ENCODE assay signal across 9 cellular contexts in genomic region chr2:135819211-135819610, GRCh38. TPM values are rescaled to one million over a fixed set of nuclear protein-coding genes. Genes with fewer than 3 reads are reported as not detected.
DNase-seq lines count a peak whose midpoint lies in the region; ATAC-seq, FAIRE-seq and TF ChIP-seq lines count a peak whose summit lies in the region.
"Had no signal": no experiment of that assay in that cellular context is flagged by ENCODE, and none has a peak within 500 bp of the region (broad histone marks: within the 10 kb centered on the region; RNA-seq: fewer than 3 reads in every experiment).

No MANE protein-coding gene starts in this region.

- H3K23ac ChIP-seq in H1 (ENCODE audit: insufficient read length) = no peak overlapping the region

- H2BK12ac ChIP-seq in H1 (ENCODE audit: low read depth, low read length) = no peak overlapping the region

- no peaks in the 10 kb centered on the region for H4K20me1 ChIP-seq in H1 (replicated peaks in 1 of 2; ENCODE audit: control insufficient read depth in 1 of 2, insufficient read depth in 2 of 2, low read length in 2 of 2)

- no peak overlapping the region for H3K4me3 ChIP-seq in H1 (ENCODE audit: extremely low read depth in 1 of 4, insufficient read depth in 2 of 4, low read depth in 3 of 4, low read length in 4 of 4)

- H3K14ac ChIP-seq in H1 (ENCODE audit: insufficient read length) = no peak overlapping the region

- no peaks in the 10 kb centered on the region; the same call in 1 of the 2 replicates for H3K79me1 ChIP-seq in H1 (ENCODE audit: low read depth, low read length)

- H4K8ac ChIP-seq in H1 (ENCODE audit: extremely low read depth, insufficient read depth, low read length) = no peak overlapping the region; the same call in 1 of the 2 replicates

- H3K4me2 ChIP-seq in H1 (ENCODE audit: insufficient read depth in 1 of 2, low read depth in 2 of 2, low read length in 2 of 2) = no peak overlapping the region

- H2BK120ac ChIP-seq in H1 (replicated peaks; ENCODE audit: low read depth, low read length) = no peak overlapping the region

- no peaks in the 10 kb centered on the region for H3K36me3 ChIP-seq in H1 (ENCODE audit: control insufficient read depth in 2 of 4, insufficient read depth in 4 of 4, low read length in 3 of 4)
- H3K36me3 ChIP-seq: neutrophil had no signal

- no peak overlapping the region for H2BK5ac ChIP-seq in H1 (ENCODE audit: low read depth, low read length)

- peak; percentile 63 to 74 (median 69) for TF ChIP-seq CTCF in H1 (IDR thresholded peaks at IDR 0.05; ENCODE audit: control extremely low read depth in 1 of 3, insufficient read depth in 1 of 3, low read depth in 1 of 3, low read length in 3 of 3)

- TF ChIP-seq POLR2A in H1 (IDR thresholded peaks at IDR 0.05; ENCODE audit: control extremely low read depth in 1 of 2, low read depth in 2 of 2, low read length in 2 of 2) = no peak

- no peak overlapping the region for H2BK15ac ChIP-seq in H1 (ENCODE audit: low read length)

- no peaks in the 10 kb centered on the region; a peak in 1 of 7 replicates for H3K4me1 ChIP-seq in H1 (replicated peaks in 1 of 4; ENCODE audit: control insufficient read depth in 3 of 4, insufficient read depth in 4 of 4, low read length in 3 of 4)

- no peak overlapping the region for H3K9ac ChIP-seq in H1 (replicated peaks in 1 of 4; ENCODE audit: extremely low read depth in 1 of 4, low read depth in 3 of 4, low read length in 3 of 4)

- CTCF ChIA-PET in H1 (lab: Charles Lee; ENCODE audit: partially characterized antibody) = interaction anchor here (0.8 to 3.3 kb wide), 3 partner anchors 13 to 563 kb away, joined by 4 to 12 read pairs (median 4); partner anchors contain the start of gene LCT

- no peak for TF ChIP-seq EP300 in H1 (IDR thresholded peaks at IDR 0.05; ENCODE audit: borderline replicate concordance in 1 of 2, low read depth in 2 of 2, low read length in 2 of 2)

- no peak for FAIRE-seq in H1 (lab: Jason Lieb, UNC)

- intact Hi-C loops in activated CD4-positive, alpha-beta T cell treated with anti-CD3 and anti-CD28 coated beads, Interleukin-2, amount 10 ng/mL, durations not matched to agents 24 days and 14 days (cut with micrococcal nuclease) = loop anchor here (5.0 to 10.0 kb wide), 4 partner anchors 154 to 416 kb away; partner anchors contain the start of gene CXCR4

- WGBS in H1 (ENCODE audit: extremely low coverage in 1 of 2, insufficient coverage in 1 of 2, insufficient read length in 1 of 2, insufficient replicate concordance in 2 of 2, low coverage in 1 of 2, low lambda C conversion rate in 2 of 2, missing lambda C conversion rate in 1 of 2), 2 experiments = 64% methylated on average over 8 of the region's 8 CpGs; no CpG with 5 or more reads in 1 of the 2 experiments

- peak; percentile 63 to 66 for TF ChIP-seq RAD21 in H1 (IDR thresholded peaks at IDR 0.05 in 1 of 2, conservative IDR thresholded peaks at IDR 0.05 in 1 of 2; ENCODE audit: low read depth in 2 of 2, low read length in 2 of 2)

- no peak overlapping the region for H3K27ac ChIP-seq in H1 (ENCODE audit: low read depth, low read length)
- H3K27ac ChIP-seq: neutrophil had no signal

- H3K56ac ChIP-seq in H1 (replicated peaks; ENCODE audit: insufficient read length, low read depth, low read length) = no peak overlapping the region

- H3K27ac Mint-ChIP-seq in activated CD4-positive, alpha-beta T cell treated with anti-CD3 and anti-CD28 coated beads, Interleukin-2, amount 10 ng/mL, durations not matched to agents 24 days and 14 days = peak overlapping the region; percentile 83
- no peak overlapping the region for H3K27ac Mint-ChIP-seq in stimulated activated naive CD8-positive, alpha-beta T cell treated with anti-CD3 and anti-CD28 coated beads, Interleukin-15, amount 100 ng/mL, for 72 hours

- H4K5ac ChIP-seq in H1 (ENCODE audit: insufficient read length, low read depth, low read length) = no peak overlapping the region

- peaks cover 25% of the 10 kb centered on the region for H3K36me3 Mint-ChIP-seq in activated CD4-positive, alpha-beta T cell treated with anti-CD3 and anti-CD28 coated beads, Interleukin-2, amount 10 ng/mL, durations not matched to agents 24 days and 14 days (ENCODE audit: low read depth)

- POLR2A ChIA-PET in H1 (lab: Charles Lee; ENCODE audit: partially characterized antibody) = no interaction called here

- H2AFZ ChIP-seq in H1 (ENCODE audit: low read length) = no peak overlapping the region

- no peak overlapping the region for H2AK5ac ChIP-seq in H1 (ENCODE audit: low read depth, low read length)

- H3K27me3 ChIP-seq in H1 (replicated peaks in 1 of 4; ENCODE audit: control insufficient read depth in 3 of 4, extremely low read depth in 1 of 4, insufficient read depth in 3 of 4, low read length in 3 of 4) = no peaks in the 10 kb centered on the region

- peaks cover 13% of the 10 kb centered on the region for H3K9me3 Mint-ChIP-seq in activated CD4-positive, alpha-beta T cell treated with anti-CD3 and anti-CD28 coated beads, Interleukin-2, amount 10 ng/mL, durations not matched to agents 24 days and 14 days
- peaks cover 19 to 20% of the 10 kb centered on the region in 2 donors for H3K9me3 Mint-ChIP-seq in stimulated activated naive CD8-positive, alpha-beta T cell treated with anti-CD3 and anti-CD28 coated beads, Interleukin-15, amount 100 ng/mL, for 72 hours

- peaks cover 46% of the 10 kb centered on the region for H3K4me1 Mint-ChIP-seq in activated CD4-positive, alpha-beta T cell treated with anti-CD3 and anti-CD28 coated beads, Interleukin-2, amount 10 ng/mL, durations not matched to agents 24 days and 14 days
- peaks cover 89% of the 10 kb centered on the region for H3K4me1 Mint-ChIP-seq in stimulated activated naive CD8-positive, alpha-beta T cell treated with anti-CD3 and anti-CD28 coated beads, Interleukin-15, amount 100 ng/mL, for 72 hours

- peak; percentile 82 for DNase-seq in activated CD4-positive, alpha-beta T cell treated with anti-CD3 and anti-CD28 coated beads, Interleukin-2, amount 10 ng/mL, durations not matched to agents 24 days and 14 days
- DNase-seq in activated CD4-positive, alpha-beta T cell treated with anti-CD3 and anti-CD28 coated beads for 1 hour = no peak
- DNase-seq in RPMI7951 (ENCODE audit: low read depth) (peak; percentile 42), H1 (ENCODE audit: low read depth in 1 of 2, low spot score in 2 of 2) (peak in 1 of 2 experiments; percentile 69), NCI-H226 (no peak), NCI-H524 treated with DMSO at 0.1 percent for 48 hours (lab: John Stamatoyannopoulos, UW) (no peak)
- peak; percentile 29 to 50 for DNase-seq in stimulated activated naive CD8-positive, alpha-beta T cell treated with anti-CD3 and anti-CD28 coated beads, Interleukin-15, amount 100 ng/mL, for 72 hours

- H3K23me2 ChIP-seq in H1 (ENCODE audit: low read depth, low read length) = no peaks in the 10 kb centered on the region

- H3K4me3 Mint-ChIP-seq in activated CD4-positive, alpha-beta T cell treated with anti-CD3 and anti-CD28 coated beads, Interleukin-2, amount 10 ng/mL, durations not matched to agents 24 days and 14 days = peak overlapping the region; percentile 27
- peak overlapping the region; percentile 5 to 70 for H3K4me3 Mint-ChIP-seq in stimulated activated naive CD8-positive, alpha-beta T cell treated with anti-CD3 and anti-CD28 coated beads, Interleukin-15, amount 100 ng/mL, for 72 hours

- no peaks in the 10 kb centered on the region for H3K9me3 ChIP-seq in H1 (ENCODE audit: insufficient read depth in 2 of 2, low read depth in 1 of 2, low read length in 1 of 2)
- H3K9me3 ChIP-seq: neutrophil had no signal

- no peaks in the 10 kb centered on the region for H3K27me3 Mint-ChIP-seq in activated CD4-positive, alpha-beta T cell treated with anti-CD3 and anti-CD28 coated beads, Interleukin-2, amount 10 ng/mL, durations not matched to agents 24 days and 14 days
- no peaks in the 10 kb centered on the region for H3K27me3 Mint-ChIP-seq in stimulated activated naive CD8-positive, alpha-beta T cell treated with anti-CD3 and anti-CD28 coated beads, Interleukin-15, amount 100 ng/mL, for 72 hours

- H4K91ac ChIP-seq in H1 (replicated peaks; ENCODE audit: insufficient read length, low read length) = no peak overlapping the region

- no peak overlapping the region for H3K18ac ChIP-seq in H1 (ENCODE audit: extremely low read depth, low read length)

- no peak for ATAC-seq in stimulated activated naive CD8-positive, alpha-beta T cell treated with anti-CD3 and anti-CD28 coated beads, Interleukin-15, amount 100 ng/mL, for 72 hours
- no peak for ATAC-seq in GM18873 (IDR thresholded peaks at IDR 0.05; ENCODE audit: low FRiP score, unreplicated experiment)

- no peaks in the 10 kb centered on the region for H3K79me2 ChIP-seq in H1 (ENCODE audit: control insufficient read depth in 1 of 2, insufficient read depth in 2 of 2, low read length in 2 of 2)

- no peak overlapping the region for H2BK20ac ChIP-seq in H1 (ENCODE audit: low read length)

- H3K4ac ChIP-seq in H1 (replicated peaks; ENCODE audit: insufficient read length, low read depth, low read length) = no peak overlapping the region

RNA-seq across cellular contexts. Expression of gene LCT, which starts 17.8 kb away (rescaled TPM):
- 0.31 and 0.51 TPM in 2 replicates for total RNA-seq in activated CD4-positive, alpha-beta T cell treated with anti-CD3 and anti-CD28 coated beads, Interleukin-2, amount 10 ng/mL, durations not matched to agents 24 days and 14 days
- total RNA-seq in RPMI7951 (2014; rRNA removed; shearing (Covaris generic)) = not detected in 2 replicates
- total RNA-seq in H1 (2021; fragmentation: NEBNext Ultra II Directional; extraction: Animal tissue kit (Norgen Biotek cat#: 25700)) = 0.06 and 0.11 TPM in 2 replicates
- polyA plus RNA-seq in H1 (2011; rRNA removed) = 0.03 TPM in 1 of 2 replicates, not detected in the other
- polyA plus RNA-seq in H1 (2011; cell fraction: cytosol; rRNA removed) = not detected
- 0.04 TPM for polyA plus RNA-seq in H1 (2011; cell fraction: nucleus; rRNA removed)
- not detected in 4 replicates for polyA plus RNA-seq in H1 (2012, experiment 1 of 2)
- not detected for polyA plus RNA-seq in H1 (2012, experiment 2 of 2)
- polyA plus RNA-seq in H1 (2013, experiment 1 of 2) = 0.02 TPM
- 0.02 TPM for polyA plus RNA-seq in H1 (2013, experiment 2 of 2)
- polyA minus RNA-seq in H1 (2011; rRNA and poly(A)+ RNA removed) = 0.05 and 0.06 TPM in 2 replicates
- polyA minus RNA-seq in H1 (2011; cell fraction: cytosol; rRNA and poly(A)+ RNA removed) = not detected
- 0.20 TPM for polyA minus RNA-seq in H1 (2011; cell fraction: nucleus; rRNA and poly(A)+ RNA removed)

RNA-seq across cellular contexts. Expression of gene MCM6, which starts 57.0 kb away (rescaled TPM):
- total RNA-seq in activated CD4-positive, alpha-beta T cell treated with anti-CD3 and anti-CD28 coated beads, Interleukin-2, amount 10 ng/mL, durations not matched to agents 24 days and 14 days = 196 and 197 TPM in 2 replicates
- total RNA-seq in RPMI7951 (2014; rRNA removed; shearing (Covaris generic)) = 25.1 and 26.9 TPM in 2 replicates
- 132 and 134 TPM in 2 replicates for total RNA-seq in H1 (2021; fragmentation: NEBNext Ultra II Directional; extraction: Animal tissue kit (Norgen Biotek cat#: 25700))
- polyA plus RNA-seq in H1 (2011; rRNA removed) = 42.3 and 60.2 TPM in 2 replicates
- polyA plus RNA-seq in H1 (2011; cell fraction: cytosol; rRNA removed) = 75.4 TPM
- polyA plus RNA-seq in H1 (2011; cell fraction: nucleus; rRNA removed) = 35.6 TPM
- 89.0 to 133 TPM (median 103 TPM) in 4 replicates for polyA plus RNA-seq in H1 (2012, experiment 1 of 2)
- 9.6 TPM for polyA plus RNA-seq in H1 (2012, experiment 2 of 2)
- 66.7 TPM for polyA plus RNA-seq in H1 (2013, experiment 1 of 2)
- 65.1 TPM for polyA plus RNA-seq in H1 (2013, experiment 2 of 2)
- polyA minus RNA-seq in H1 (2011; rRNA and poly(A)+ RNA removed) = 133 and 159 TPM in 2 replicates
- polyA minus RNA-seq in H1 (2011; cell fraction: cytosol; rRNA and poly(A)+ RNA removed) = 65.2 TPM
- polyA minus RNA-seq in H1 (2011; cell fraction: nucleus; rRNA and poly(A)+ RNA removed) = 63.7 TPM

Comparison
In these comparisons a context has a peak if more than half of its experiments do, and no peak if none do; other contexts are left out.
1. DNase-seq: peak in activated CD4-positive, alpha-beta T cell treated with anti-CD3 and anti-CD28 coated beads, Interleukin-2, amount 10 ng/mL, durations not matched to agents 24 days and 14 days (single experiment), RPMI7951 (single experiment) and stimulated activated naive CD8-positive, alpha-beta T cell treated with anti-CD3 and anti-CD28 coated beads, Interleukin-15, amount 100 ng/mL, for 72 hours (2 of 2); none in activated CD4-positive, alpha-beta T cell treated with anti-CD3 and anti-CD28 coated beads for 1 hour (single experiment), NCI-H226 (single experiment) and NCI-H524 treated with DMSO at 0.1 percent for 48 hours (single experiment).